ENCODE assay signal across 18 cellular contexts in genomic region chr6:42988486-42989020, GRCh38. TPM values are rescaled to one million over a fixed set of nuclear protein-coding genes. Genes with fewer than 3 reads are reported as not detected.
DNase-seq lines count a peak whose midpoint lies in the region; ATAC-seq and TF ChIP-seq lines count a peak whose summit lies in the region.
"Had no signal": no experiment of that assay in that cellular context is flagged by ENCODE, and none has a peak within 500 bp of the region (broad histone marks: within the 10 kb centered on the region; RNA-seq: fewer than 3 reads in every experiment).

No MANE protein-coding gene starts in this region.

- H3K36me3 Mint-ChIP-seq in natural killer cell, result no peaks in the 10 kb centered on the region
- peaks cover 5% of the 10 kb centered on the region for H3K36me3 Mint-ChIP-seq in natural killer cell treated with Interleukin-12 subunit alpha and Interleukin-12 subunit beta and Interleukin-15 and Interleukin-18, amount 100 ng/mL, for 72 hours

- H3K9me3 Mint-ChIP-seq in natural killer cell, result no peaks in the 10 kb centered on the region
- no peaks in the 10 kb centered on the region for H3K9me3 Mint-ChIP-seq in natural killer cell treated with Interleukin-12 subunit alpha and Interleukin-12 subunit beta and Interleukin-15 and Interleukin-18, amount 100 ng/mL, for 72 hours
- H3K9me3 Mint-ChIP-seq: activated naive CD4-positive, alpha-beta T cell treated with anti-CD3 and anti-CD28 coated beads for 36 hours; stimulated activated naive CD8-positive, alpha-beta T cell treated with anti-CD3 and anti-CD28 coated beads, Interleukin-15, Interleukin-2, amounts not matched to agents 100 ng/mL and 50 ng/mL, for 24 hours had no signal

- no peak overlapping the region for H3K27ac Mint-ChIP-seq in natural killer cell
- H3K27ac Mint-ChIP-seq in natural killer cell treated with Interleukin-12 subunit alpha and Interleukin-12 subunit beta and Interleukin-15 and Interleukin-18, amount 100 ng/mL, for 72 hours, result no peak overlapping the region
- H3K27ac Mint-ChIP-seq: activated naive CD4-positive, alpha-beta T cell treated with anti-CD3 and anti-CD28 coated beads for 36 hours; stimulated activated naive CD8-positive, alpha-beta T cell treated with anti-CD3 and anti-CD28 coated beads, Interleukin-15, Interleukin-2, amounts not matched to agents 100 ng/mL and 50 ng/mL, for 24 hours had no signal

- ATAC-seq in natural killer cell, result no peak
- no peak for ATAC-seq in natural killer cell treated with Interleukin-12 subunit alpha and Interleukin-12 subunit beta and Interleukin-15 and Interleukin-18, amount 100 ng/mL, for 72 hours
- ATAC-seq in GM18498 (IDR thresholded peaks at IDR 0.05; ENCODE audit: unreplicated experiment), result no peak
- no peak for ATAC-seq in esophagus mucosa
- ATAC-seq: body of pancreas, foreskin keratinocyte, left lung, psoas muscle had no signal

- DNase-seq in natural killer cell (no peak), astrocyte of the hippocampus (ENCODE audit: low read depth, low spot score) (peak; percentile 49), foreskin melanocyte (peak; percentile 52), hippocampal formation (lab: John Stamatoyannopoulos, UW) (no peak)
- no peak for DNase-seq in natural killer cell treated with Interleukin-12 subunit alpha and Interleukin-12 subunit beta and Interleukin-15 and Interleukin-18, amount 100 ng/mL, for 72 hours (ENCODE audit: low spot score)
- DNase-seq in stimulated activated CD4-positive, alpha-beta T cell treated with anti-CD3 and anti-CD28 coated beads, Interleukin-2, amount 100 ng/mL, for 48 hours, result no peak
- DNase-seq: activated CD4-positive, alpha-beta T cell treated with anti-CD3 and anti-CD28 coated beads for 4 hours; activated CD8-positive, alpha-beta memory T cell treated with anti-CD3 and anti-CD28 coated beads, Interleukin-2, amount 50 U/mL, for 48 hours; activated naive CD4-positive, alpha-beta T cell treated with anti-CD3 and anti-CD28 coated beads for 36 hours; body of pancreas; foreskin keratinocyte; NK-92 treated with Interleukin-12 subunit alpha and Interleukin-12 subunit beta, amount 100 ng/mL, for 24 hours; psoas muscle; stimulated activated CD4-positive, alpha-beta T cell treated with anti-CD3 and anti-CD28 coated beads, Interleukin-15, amount 100 ng/mL, for 24 hours had no signal

- TF ChIP-seq CTCF in natural killer cell (IDR thresholded peaks at IDR 0.05), result no peak

- peak overlapping the region; percentile 7 for H3K4me3 Mint-ChIP-seq in natural killer cell
- H3K4me3 Mint-ChIP-seq in natural killer cell treated with Interleukin-12 subunit alpha and Interleukin-12 subunit beta and Interleukin-15 and Interleukin-18, amount 100 ng/mL, for 72 hours, result no peak overlapping the region
- H3K4me3 Mint-ChIP-seq: activated naive CD4-positive, alpha-beta T cell treated with anti-CD3 and anti-CD28 coated beads for 36 hours; stimulated activated naive CD8-positive, alpha-beta T cell treated with anti-CD3 and anti-CD28 coated beads, Interleukin-15, Interleukin-2, amounts not matched to agents 100 ng/mL and 50 ng/mL, for 24 hours had no signal

- intact Hi-C loops in natural killer cell (cut with micrococcal nuclease), result no loop called here

- H3K4me1 Mint-ChIP-seq in natural killer cell, result peaks cover 46 to 48% of the 10 kb centered on the region in 2 donors
- H3K4me1 Mint-ChIP-seq in natural killer cell treated with Interleukin-12 subunit alpha and Interleukin-12 subunit beta and Interleukin-15 and Interleukin-18, amount 100 ng/mL, for 72 hours (ENCODE audit: low read depth in 2 of 2), result peaks cover 41 to 43% of the 10 kb centered on the region in 2 donors

- no peaks in the 10 kb centered on the region for H3K27me3 Mint-ChIP-seq in natural killer cell (ENCODE audit: low read depth in 2 of 2)
- no peaks in the 10 kb centered on the region for H3K27me3 Mint-ChIP-seq in natural killer cell treated with Interleukin-12 subunit alpha and Interleukin-12 subunit beta and Interleukin-15 and Interleukin-18, amount 100 ng/mL, for 72 hours
- H3K27me3 Mint-ChIP-seq: stimulated activated naive CD8-positive, alpha-beta T cell treated with anti-CD3 and anti-CD28 coated beads, Interleukin-15, Interleukin-2, amounts not matched to agents 100 ng/mL and 50 ng/mL, for 24 hours had no signal

RNA-seq across cellular contexts. Expression of gene PPP2R5D, which starts 4.2 kb away (rescaled TPM):
- 10 to 100 TPM; 30.5 to 49.1 (median 40.1) TPM for total RNA-seq in natural killer cell
- 10 to 100 TPM; 38.9 to 47.8 TPM for total RNA-seq in natural killer cell treated with Interleukin-12 subunit alpha and Interleukin-12 subunit beta and Interleukin-15 and Interleukin-18, amount 100 ng/mL, for 72 hours
- total RNA-seq in esophagus mucosa, result 21.2 TPM

RNA-seq across cellular contexts. Expression of gene PEX6, which starts 9.6 kb away (rescaled TPM):
- total RNA-seq in natural killer cell (10 to 100 TPM in 1 of 3 donors, 1 to 10 TPM in 2; 8.2 to 13.6 (median 9.9) TPM), esophagus mucosa (19.4 TPM)
- 10 to 100 TPM; 14.1 to 18.7 TPM for total RNA-seq in natural killer cell treated with Interleukin-12 subunit alpha and Interleukin-12 subunit beta and Interleukin-15 and Interleukin-18, amount 100 ng/mL, for 72 hours

RNA-seq across cellular contexts. Expression of gene MEA1, which starts 25.2 kb away (rescaled TPM):
- 10 to 100 TPM; 29.6 to 34.3 (median 34.2) TPM for total RNA-seq in natural killer cell
- total RNA-seq in natural killer cell treated with Interleukin-12 subunit alpha and Interleukin-12 subunit beta and Interleukin-15 and Interleukin-18, amount 100 ng/mL, for 72 hours, result 10 to 100 TPM; 55.7 to 77.8 TPM
- total RNA-seq in esophagus mucosa, result 46.1 TPM

RNA-seq across cellular contexts. Expression of gene KLHDC3, which starts 25.5 kb away (rescaled TPM):
- total RNA-seq in natural killer cell, result 10 to 100 TPM; 52.7 to 60.9 (median 53.7) TPM
- total RNA-seq in natural killer cell treated with Interleukin-12 subunit alpha and Interleukin-12 subunit beta and Interleukin-15 and Interleukin-18, amount 100 ng/mL, for 72 hours, result 10 to 100 TPM; 59.6 to 60.8 TPM
- 32.6 TPM for total RNA-seq in esophagus mucosa

RNA-seq across cellular contexts. Expression of gene GNMT, which starts 28.0 kb away (rescaled TPM):
- 1 to 10 TPM; 2.0 to 2.8 (median 2.6) TPM for total RNA-seq in natural killer cell
- total RNA-seq in natural killer cell treated with Interleukin-12 subunit alpha and Interleukin-12 subunit beta and Interleukin-15 and Interleukin-18, amount 100 ng/mL, for 72 hours, result 1 to 10 TPM in 1 of 2 donors, under 1 TPM in 1; 0.26 to 1.1 TPM
- not detected for total RNA-seq in esophagus mucosa
- total RNA-seq: activated naive CD4-positive, alpha-beta T cell treated with anti-CD3 and anti-CD28 coated beads for 36 hours had no signal

Comparison
In these comparisons a context has a peak if more than half of its experiments do, and no peak if none do; other contexts are left out.
1. DNase-seq: peak in astrocyte of the hippocampus (single experiment) and foreskin melanocyte (single experiment); none in natural killer cell (single experiment), natural killer cell treated with Interleukin-12 subunit alpha and Interleukin-12 subunit beta and Interleukin-15 and Interleukin-18, amount 100 ng/mL, for 72 hours (single experiment), hippocampal formation (0 of 2) and stimulated activated CD4-positive, alpha-beta T cell treated with anti-CD3 and anti-CD28 coated beads, Interleukin-2, amount 100 ng/mL, for 48 hours (0 of 2).